ENCODE assay signal across 15 cellular contexts in genomic region chr14:68896132-68896531, GRCh38.
A peak's percentile ranks its signal among the peaks of the same experiment; 100 is the strongest.
DNase-seq lines count a peak whose midpoint lies in the region; ATAC-seq and TF ChIP-seq lines count a peak whose summit lies in the region.
"Had no signal": no experiment of that assay in that cellular context is flagged by ENCODE, and none has a peak within 500 bp of the region (broad histone marks: within the 10 kb centered on the region; RNA-seq: fewer than 3 reads in every experiment).

No MANE protein-coding gene starts in this region.

- H3K36me3 ChIP-seq in RWPE2 (ENCODE audit: low read depth) (peaks cover 100% of the 10 kb centered on the region), fibroblast of lung (ENCODE audit: control insufficient read depth, insufficient read depth, low read length) (peaks cover 42% of the 10 kb centered on the region), stomach (peaks cover 59 to 97% (median 90%) of the 10 kb centered on the region in 4 donors)

- no peak overlapping the region for H2AFZ ChIP-seq in fibroblast of lung (ENCODE audit: low read length)

- no peaks in the 10 kb centered on the region for H4K20me1 ChIP-seq in fibroblast of lung (ENCODE audit: control insufficient read depth, extremely low read depth, insufficient read depth, low read length)

- H3K4me2 ChIP-seq in fibroblast of lung (ENCODE audit: extremely low read depth, insufficient read depth, low read length): no peak overlapping the region

- peaks cover 28% of the 10 kb centered on the region for H3K79me2 ChIP-seq in fibroblast of lung (ENCODE audit: control insufficient read depth, insufficient read depth, low read length)

- no peak overlapping the region for H3K9ac ChIP-seq in fibroblast of lung (ENCODE audit: insufficient read depth, low read length)

- DNase-seq in RWPE2 (ENCODE audit: low spot score) (no peak), fibroblast of lung (ENCODE audit: low read depth in 2 of 2) (no peak), stomach (no peak), left ventricle myocardium superior (no peak), NCI-H1105 treated with DMSO at 0.1 percent for 48 hours (lab: John Stamatoyannopoulos, UW) (no peak), NCI-H345 treated with DMSO at 0.1 percent for 48 hours (lab: John Stamatoyannopoulos, UW; ENCODE audit: unreplicated experiment) (no peak)
- DNase-seq: activated gamma-delta T cell; EL; NCI-H1417 treated with DMSO at 0.1 percent for 48 hours; stimulated activated CD4-positive, alpha-beta T cell treated with anti-CD3 and anti-CD28 coated beads, Interleukin-15, amount 100 ng/mL, for 24 hours; stimulated activated naive CD4-positive, alpha-beta T cell treated with Interleukin-2 at 50 U/mL for 16 hours had no signal

- peak; percentile 39; the same call in 1 of the 2 replicates for TF ChIP-seq CTCF in GM12874 (IDR thresholded peaks at IDR 0.05; ENCODE audit: insufficient read depth, low read depth, low read length)
- peak; percentile 2 for TF ChIP-seq CTCF in RWPE2 (IDR thresholded peaks at IDR 0.05; ENCODE audit: poor library complexity, severe bottlenecking)
- peak; percentile 32 to 33 for TF ChIP-seq CTCF in fibroblast of lung (conservative IDR thresholded peaks at IDR 0.05 in 1 of 2, IDR thresholded peaks at IDR 0.05 in 1 of 2; ENCODE audit: low read depth in 1 of 2, low read length in 2 of 2)
- no peak for TF ChIP-seq CTCF in stomach (IDR thresholded peaks at IDR 0.05)

- 86 to 96% (median 91%) methylated on average over 9 of the region's 9 CpGs for WGBS in stomach, 5 donors

- H3K4me3 ChIP-seq in RWPE2 (ENCODE audit: severe bottlenecking) (no peak overlapping the region), fibroblast of lung (replicated peaks in 1 of 4; ENCODE audit: control extremely low read depth in 1 of 4, insufficient read depth in 1 of 4, low read depth in 3 of 4, low read length in 4 of 4) (no peak overlapping the region), stomach (no peak overlapping the region)
- H3K4me3 ChIP-seq: dorsolateral prefrontal cortex had no signal

- H3K27ac ChIP-seq in RWPE2 (ENCODE audit: poor library complexity, severe bottlenecking) (no peak overlapping the region), fibroblast of lung (ENCODE audit: insufficient read depth, low read length) (no peak overlapping the region), stomach (peak overlapping the region in 4 of 5 donors; percentile 14 to 82 (median 42))
- H3K27ac ChIP-seq: HL-60 had no signal

- H3K9me3 ChIP-seq in RWPE2 (ENCODE audit: severe bottlenecking) (no peaks in the 10 kb centered on the region), fibroblast of lung (ENCODE audit: control insufficient read depth, insufficient read depth, low read depth, low read length) (no peaks in the 10 kb centered on the region), stomach (no peaks in the 10 kb centered on the region)

- no peak for TF ChIP-seq POLR2A in stomach (IDR thresholded peaks at IDR 0.05)

- H3K4me1 ChIP-seq in RWPE2 (ENCODE audit: insufficient read depth, poor library complexity, severe bottlenecking) (no peaks in the 10 kb centered on the region), fibroblast of lung (ENCODE audit: control insufficient read depth, extremely low read depth, insufficient read depth, low read length) (peaks cover 10% of the 10 kb centered on the region), stomach (peaks cover 0 to 56% (median 30%) of the 10 kb centered on the region in 4 donors)

- no peaks in the 10 kb centered on the region for H3K27me3 ChIP-seq in RWPE2 (ENCODE audit: insufficient read depth, poor library complexity, severe bottlenecking)
- H3K27me3 ChIP-seq in fibroblast of lung (ENCODE audit: control insufficient read depth, insufficient read depth, low read length): no peaks in the 10 kb centered on the region
- no peaks in the 10 kb centered on the region for H3K27me3 ChIP-seq in stomach
- H3K27me3 ChIP-seq: dorsolateral prefrontal cortex had no signal

- TF ChIP-seq EP300 in stomach (IDR thresholded peaks at IDR 0.05): no peak

- intact Hi-C loops in stomach (cut with DNase I; ENCODE audit: low total_unique reads) (no loop called here), left ventricle myocardium superior (cut with micrococcal nuclease) (no loop called here)

- ATAC-seq in RWPE2 (ENCODE audit: low read depth) (no peak), left ventricle myocardium superior (no peak), HG03521 (IDR thresholded peaks at IDR 0.05; ENCODE audit: unreplicated experiment) (no peak)

Comparison
In these comparisons a context has a peak if more than half of its experiments do, and no peak if none do; other contexts are left out.
1. CTCF ChIP-seq: peak in GM12874 (single experiment), RWPE2 (single experiment) and fibroblast of lung (2 of 2); none in stomach (0 of 7).
2. H3K27ac ChIP-seq: peak in stomach (4 of 5); none in RWPE2 (single experiment) and fibroblast of lung (single experiment).